ENCODE assay signal across 1 cellular context in genomic region chr22:33850724-33851123, GRCh38.
TF ChIP-seq lines count a peak whose summit lies in the region.

No MANE protein-coding gene starts in this region.

TF ChIP-seq in SK-N-SH treated with all-trans-retinoic acid at 6 μM for 48 hours, 23 proteins besides CTCF, POLR2A, EP300 and RAD21 (continued from another document):
- TF ChIP-seq TSHZ2 (CRISPR knock-in tag; IDR thresholded peaks at IDR 0.05), result no peak
